15 cellular contexts compared by ENCODE assay signal in the genomic region with DNA sequence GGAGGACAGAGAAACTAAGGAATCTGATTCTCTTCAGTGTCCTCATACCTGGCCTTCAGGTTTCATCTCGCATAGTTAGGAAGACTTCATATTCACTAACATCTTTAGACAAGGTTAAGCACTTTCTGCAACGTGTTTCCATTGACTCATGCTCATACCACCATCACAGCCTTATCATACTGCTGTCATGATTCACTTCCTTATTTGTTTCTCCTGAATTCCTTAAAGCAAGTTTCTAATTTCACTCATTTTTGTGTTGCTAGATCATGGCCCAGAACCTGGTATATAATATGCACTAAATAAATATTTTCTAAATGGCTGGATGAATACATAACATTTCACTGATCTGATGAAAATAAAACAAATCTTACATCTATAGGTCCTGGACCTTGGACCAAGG.
DNase-seq lines count a peak whose midpoint lies in the region; ATAC-seq and TF ChIP-seq lines count a peak whose summit lies in the region.
"Had no signal": no experiment of that assay in that cellular context is flagged by ENCODE, and none has a peak within 500 bp of the region (broad histone marks: within the 10 kb centered on the region; RNA-seq: fewer than 3 reads in every experiment).

No MANE protein-coding gene starts in this region.

- H3K9ac ChIP-seq in fibroblast of lung (ENCODE audit: insufficient read depth, low read length) = no peak overlapping the region
- H3K9ac ChIP-seq in neural progenitor cell = no peak overlapping the region
- H3K9ac ChIP-seq: KMS-11 had no signal

- intact Hi-C loops in body of pancreas (cut with DNase I) = no loop called here

- H3K27ac Mint-ChIP-seq in neural progenitor cell = no peak overlapping the region
- H3K27ac Mint-ChIP-seq: dendritic cell treated with granulocyte-macrophage colony-stimulating factor and Interleukin-4, amounts not matched to agents 40 ng/mL and 50 ng/mL, for 4 days; mesothelial cell of epicardium had no signal

- no peaks in the 10 kb centered on the region for H3K9me3 Mint-ChIP-seq in neural progenitor cell

- DNase-seq in GM04503 (ENCODE audit: low read depth) (peak; percentile 77), RWPE2 (ENCODE audit: low spot score) (no peak), fibroblast of lung (ENCODE audit: low read depth in 2 of 2) (peak; percentile 54 to 95), renal cortical epithelial cell (ENCODE audit: low read depth) (peak; percentile 79), neural progenitor cell (ENCODE audit: low spot score) (no peak), body of pancreas (no peak), UCSD-AML1 (lab: John Stamatoyannopoulos, UW; ENCODE audit: unreplicated experiment) (no peak)
- DNase-seq: activated CD4-positive, alpha-beta T cell treated with anti-CD3 and anti-CD28 coated beads, Interleukin-2, amount 50 U/mL, for 4 hours; DMS 273 treated with DMSO at 0.1 percent for 48 hours; NCI-H2081 treated with DMSO at 0.1 percent for 48 hours had no signal

- H3K4me2 ChIP-seq in fibroblast of lung (ENCODE audit: extremely low read depth, insufficient read depth, low read length) (no peak overlapping the region), neural progenitor cell (no peak overlapping the region)
- H3K4me2 ChIP-seq: KMS-11 had no signal

- 50 to 61% methylated on average over 2 of the region's 2 CpGs for WGBS in body of pancreas, 2 donors

- no peak for TF ChIP-seq POLR2A in body of pancreas (IDR thresholded peaks at IDR 0.05)

- H3K36me3 ChIP-seq in RWPE2 (ENCODE audit: low read depth) = no peaks in the 10 kb centered on the region
- H3K36me3 ChIP-seq in fibroblast of lung (ENCODE audit: control insufficient read depth, insufficient read depth, low read length) = no peaks in the 10 kb centered on the region
- H3K36me3 ChIP-seq in neural progenitor cell = no peaks in the 10 kb centered on the region
- no peaks in the 10 kb centered on the region for H3K36me3 ChIP-seq in body of pancreas (replicated peaks in 1 of 2; ENCODE audit: insufficient read depth in 1 of 2, low read depth in 2 of 2)
- H3K36me3 ChIP-seq: prostate gland had no signal

- H3K4me3 ChIP-seq in RWPE2 (ENCODE audit: severe bottlenecking) (no peak overlapping the region), fibroblast of lung (replicated peaks in 1 of 4; ENCODE audit: control extremely low read depth in 1 of 4, insufficient read depth in 1 of 4, low read depth in 3 of 4, low read length in 4 of 4) (no peak overlapping the region), neural progenitor cell (no peak overlapping the region), body of pancreas (no peak overlapping the region)
- H3K4me3 ChIP-seq: prostate gland had no signal

- H3K27me3 Mint-ChIP-seq in neural progenitor cell (ENCODE audit: insufficient read depth, low read depth) = no peaks in the 10 kb centered on the region
- H3K27me3 Mint-ChIP-seq: dendritic cell treated with granulocyte-macrophage colony-stimulating factor and Interleukin-4, amounts not matched to agents 40 ng/mL and 50 ng/mL, for 4 days had no signal

- H3K4me1 Mint-ChIP-seq in neural progenitor cell = no peaks in the 10 kb centered on the region
- H3K4me1 Mint-ChIP-seq: mesothelial cell of epicardium had no signal

- no peaks in the 10 kb centered on the region for H3F3A ChIP-seq in neural progenitor cell (ENCODE audit: low read depth)

- peak; percentile 96 for ATAC-seq in RWPE2 (ENCODE audit: low read depth)
- no peak for ATAC-seq in HG03342 (IDR thresholded peaks at IDR 0.05; ENCODE audit: unreplicated experiment)
- ATAC-seq in body of pancreas = no peak

- H3K36me3 Mint-ChIP-seq in neural progenitor cell = no peaks in the 10 kb centered on the region
- H3K36me3 Mint-ChIP-seq: mesothelial cell of epicardium had no signal

- H3K9me3 ChIP-seq in RWPE2 (ENCODE audit: severe bottlenecking) = no peaks in the 10 kb centered on the region
- H3K9me3 ChIP-seq in fibroblast of lung (ENCODE audit: control insufficient read depth, insufficient read depth, low read depth, low read length) = no peaks in the 10 kb centered on the region
- no peaks in the 10 kb centered on the region for H3K9me3 ChIP-seq in neural progenitor cell (ENCODE audit: low read depth)
- H3K9me3 ChIP-seq in body of pancreas = no peaks in the 10 kb centered on the region
- H3K9me3 ChIP-seq: prostate gland had no signal

- H2AFZ ChIP-seq in fibroblast of lung (ENCODE audit: low read length) = no peak overlapping the region
- H2AFZ ChIP-seq in neural progenitor cell (replicated peaks) = no peak overlapping the region

- H3K27me3 ChIP-seq in RWPE2 (ENCODE audit: insufficient read depth, poor library complexity, severe bottlenecking) (no peaks in the 10 kb centered on the region), fibroblast of lung (ENCODE audit: control insufficient read depth, insufficient read depth, low read length) (no peaks in the 10 kb centered on the region), neural progenitor cell (no peaks in the 10 kb centered on the region), body of pancreas (no peaks in the 10 kb centered on the region)

- H3K79me2 ChIP-seq in fibroblast of lung (ENCODE audit: control insufficient read depth, insufficient read depth, low read length) (no peaks in the 10 kb centered on the region), neural progenitor cell (ENCODE audit: low read depth) (no peaks in the 10 kb centered on the region)

- H3K27ac ChIP-seq in RWPE2 (ENCODE audit: poor library complexity, severe bottlenecking) (peak overlapping the region; percentile 81), fibroblast of lung (ENCODE audit: insufficient read depth, low read length) (peak overlapping the region; percentile 70), neural progenitor cell (no peak overlapping the region), body of pancreas (no peak overlapping the region)
- H3K27ac ChIP-seq: KMS-11, prostate gland had no signal

- H4K20me1 ChIP-seq in fibroblast of lung (ENCODE audit: control insufficient read depth, extremely low read depth, insufficient read depth, low read length) (no peaks in the 10 kb centered on the region), neural progenitor cell (ENCODE audit: low read depth) (no peaks in the 10 kb centered on the region)

- TF ChIP-seq CTCF in RWPE2 (IDR thresholded peaks at IDR 0.05; ENCODE audit: poor library complexity, severe bottlenecking) (no peak), fibroblast of lung (conservative IDR thresholded peaks at IDR 0.05 in 1 of 2, IDR thresholded peaks at IDR 0.05 in 1 of 2; ENCODE audit: low read depth in 1 of 2, low read length in 2 of 2) (no peak), neural progenitor cell (IDR thresholded peaks at IDR 0.05) (no peak), body of pancreas (IDR thresholded peaks at IDR 0.05) (no peak)

- H3K4me1 ChIP-seq in RWPE2 (ENCODE audit: insufficient read depth, poor library complexity, severe bottlenecking) = peaks cover 40% of the 10 kb centered on the region
- peaks cover 8% of the 10 kb centered on the region for H3K4me1 ChIP-seq in fibroblast of lung (ENCODE audit: control insufficient read depth, extremely low read depth, insufficient read depth, low read length)
- no peaks in the 10 kb centered on the region for H3K4me1 ChIP-seq in neural progenitor cell
- no peaks in the 10 kb centered on the region for H3K4me1 ChIP-seq in body of pancreas
- H3K4me1 ChIP-seq: prostate gland had no signal

- no peak overlapping the region for H3K4me3 Mint-ChIP-seq in neural progenitor cell
- H3K4me3 Mint-ChIP-seq: dendritic cell treated with granulocyte-macrophage colony-stimulating factor and Interleukin-4, amounts not matched to agents 40 ng/mL and 50 ng/mL, for 4 days; mesothelial cell of epicardium had no signal

Comparison
In these comparisons a context has a peak if more than half of its experiments do, and no peak if none do; other contexts are left out.
1. DNase-seq: peak in GM04503 (single experiment), fibroblast of lung (2 of 2) and renal cortical epithelial cell (single experiment); none in RWPE2 (single experiment), neural progenitor cell (single experiment), body of pancreas (0 of 4) and UCSD-AML1 (single experiment).
2. H3K27ac ChIP-seq: peak in RWPE2 (single experiment) and fibroblast of lung (single experiment); none in neural progenitor cell (single experiment) and body of pancreas (0 of 4).